ENCODE assay signal across 8 cellular contexts in the genomic region with DNA sequence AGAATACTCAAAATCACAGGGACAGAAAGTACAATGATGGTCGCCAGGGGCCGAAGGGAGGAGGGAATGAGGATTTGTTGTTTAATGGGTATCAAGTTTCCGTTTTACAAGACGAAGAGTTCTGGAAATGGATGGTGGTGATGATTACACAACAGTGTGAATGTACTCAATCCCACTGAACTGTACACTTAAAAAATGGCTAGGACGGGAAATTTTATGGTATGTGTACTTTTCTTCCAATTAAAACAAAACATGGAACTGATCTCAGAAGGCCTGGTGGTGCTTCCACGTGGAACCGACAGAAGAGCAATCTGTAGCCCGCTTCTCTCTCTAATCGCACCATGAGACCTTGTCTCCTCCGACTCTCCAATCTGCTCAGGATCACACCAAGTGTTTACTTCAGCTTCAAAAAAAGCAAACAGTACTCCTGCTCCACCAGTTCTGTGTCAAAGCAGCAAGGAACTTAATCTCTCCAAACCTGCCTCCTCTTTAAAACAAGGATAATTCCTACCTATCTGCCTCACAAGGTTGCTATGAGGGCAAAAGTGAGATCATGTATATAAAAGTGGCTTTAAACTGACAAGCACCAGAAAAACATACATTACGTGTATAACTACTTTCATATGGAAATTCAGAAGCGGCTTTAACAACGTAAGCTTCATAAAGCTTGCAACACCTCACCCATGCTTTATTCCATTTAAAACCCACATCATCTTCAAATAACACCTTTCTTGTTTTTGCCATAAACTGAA. TPM values are rescaled to one million over a fixed set of nuclear protein-coding genes. Genes with fewer than 3 reads are reported as not detected.
DNase-seq lines count a peak whose midpoint lies in the region; ATAC-seq and TF ChIP-seq lines count a peak whose summit lies in the region.

No MANE protein-coding gene starts in this region.

- H3K36me3 ChIP-seq in SK-N-MC (ENCODE audit: insufficient read depth, low read length) (0 out of 2 replicates have a peak, but pooled peaks cover 4% of the 10 kb centered on the region), esophagus squamous epithelium (no peaks in the 10 kb centered on the region), prostate gland (no peaks in the 10 kb centered on the region)

- H3K27me3 ChIP-seq in HL-60 (ENCODE audit: insufficient read depth, poor library complexity, severe bottlenecking) (no peaks in the 10 kb centered on the region), esophagus squamous epithelium (no peaks in the 10 kb centered on the region), prostate gland (replicated peaks; ENCODE audit: insufficient read depth) (no peaks in the 10 kb centered on the region)

- intact Hi-C loops in esophagus squamous epithelium (cut with DNase I) (no loop called here), prostate gland (cut with DNase I) (loop anchor here (5.0 kb wide), 1 partner anchor 45 kb away; the partner anchor contains the start of gene ZNF483)

- peak overlapping the region; percentile 95 for H3K9ac ChIP-seq in SK-N-MC (ENCODE audit: insufficient read length)

- H3K4me3 ChIP-seq in HL-60 (replicated peaks; ENCODE audit: insufficient read depth, low read length) = peak overlapping the region; percentile 87
- peak overlapping the region; percentile 99 for H3K4me3 ChIP-seq in SK-N-MC
- peak overlapping the region; percentile 65 to 91 (median 82) for H3K4me3 ChIP-seq in esophagus squamous epithelium
- H3K4me3 ChIP-seq in prostate gland = peak overlapping the region; percentile 75 to 85

- H3K27ac ChIP-seq in C4-2B (peak overlapping the region; percentile 95), HL-60 (replicated peaks) (peak overlapping the region; percentile 88), SK-N-MC (peak overlapping the region; percentile 72), esophagus squamous epithelium (peak overlapping the region; percentile 42 to 97 (median 94)), prostate gland (peak overlapping the region; percentile 98 to 99)

- no peak for ATAC-seq in GM19463 (IDR thresholded peaks at IDR 0.05; ENCODE audit: unreplicated experiment)

- H3K4me1 ChIP-seq in esophagus squamous epithelium (peaks cover 12 to 54% (median 14%) of the 10 kb centered on the region in 3 donors), prostate gland (replicated peaks) (peaks cover 4% of the 10 kb centered on the region)

- 31 to 43% methylated on average over 13 of the region's 13 CpGs for WGBS in esophagus squamous epithelium, 2 donors
- 8% methylated on average over 13 of the region's 13 CpGs for WGBS in prostate gland

- peak in 1 of 2 experiments; percentile 10 for DNase-seq in HL-60 (ENCODE audit: low read depth in 1 of 2, low spot score in 1 of 2)
- peak; percentile 32 for DNase-seq in SK-N-MC (ENCODE audit: low read depth, low spot score)
- no peak for DNase-seq in esophagus squamous epithelium (lab: John Stamatoyannopoulos, UW)
- DNase-seq in prostate gland (ENCODE audit: low spot score) = peak; percentile 49
- no peak for DNase-seq in stimulated activated CD4-positive, alpha-beta T cell treated with anti-CD3 and anti-CD28 coated beads, Interleukin-12 subunit alpha, Interleukin-12 subunit beta, amount 100 ng/mL, for 4 hours
- no peak for DNase-seq in ureter (ENCODE audit: low spot score)

- H3K9me3 ChIP-seq in SK-N-MC (ENCODE audit: low read depth, low read length) = no peaks in the 10 kb centered on the region
- no peaks in the 10 kb centered on the region for H3K9me3 ChIP-seq in esophagus squamous epithelium
- no peaks in the 10 kb centered on the region for H3K9me3 ChIP-seq in prostate gland

- no peak for TF ChIP-seq POLR2A in esophagus squamous epithelium (IDR thresholded peaks at IDR 0.05)
- no peak for TF ChIP-seq POLR2A in prostate gland (IDR thresholded peaks at IDR 0.05)

- TF ChIP-seq CTCF in C4-2B (conservative IDR thresholded peaks at IDR 0.05) (no peak), HL-60 (IDR thresholded peaks at IDR 0.05; ENCODE audit: insufficient read depth, low read length) (no peak), esophagus squamous epithelium (IDR thresholded peaks at IDR 0.05) (no peak), prostate gland (IDR thresholded peaks at IDR 0.05) (peak in 1 of 4 experiments; percentile 6)

RNA-seq across cellular contexts. Expression of gene ECPAS, which starts 2.1 kb away (rescaled TPM):
- 10 to 100 TPM; 35.6 to 76.9 (median 47.4) TPM for total RNA-seq in esophagus squamous epithelium
- 100 to 1,000 TPM in 1 of 2 donors, 10 to 100 TPM in 1; 87.8 to 103 TPM for total RNA-seq in prostate gland
- 125 TPM for total RNA-seq in ureter

RNA-seq across cellular contexts. Expression of gene ZNF483, which starts 42.9 kb away (rescaled TPM):
- 1 to 10 TPM in 2 of 4 donors, under 1 TPM in 2; 0.23 to 6.5 (median 1.00) TPM for total RNA-seq in esophagus squamous epithelium
- 10 to 100 TPM; 12.8 to 30.4 TPM for total RNA-seq in prostate gland
- total RNA-seq in ureter = 19.1 TPM

Comparison
In these comparisons a context has a peak if more than half of its experiments do, and no peak if none do; other contexts are left out.
1. DNase-seq: peak in SK-N-MC (single experiment) and prostate gland (single experiment); none in esophagus squamous epithelium (single experiment), stimulated activated CD4-positive, alpha-beta T cell treated with anti-CD3 and anti-CD28 coated beads, Interleukin-12 subunit alpha, Interleukin-12 subunit beta, amount 100 ng/mL, for 4 hours (single experiment) and ureter (single experiment).
2. Peak in every context shown above with its lines, with median percentiles within 50 percentile points of each other: H3K27ac ChIP-seq and H3K4me3 ChIP-seq.